1 cellular context compared by ENCODE assay signal in the genomic region with DNA sequence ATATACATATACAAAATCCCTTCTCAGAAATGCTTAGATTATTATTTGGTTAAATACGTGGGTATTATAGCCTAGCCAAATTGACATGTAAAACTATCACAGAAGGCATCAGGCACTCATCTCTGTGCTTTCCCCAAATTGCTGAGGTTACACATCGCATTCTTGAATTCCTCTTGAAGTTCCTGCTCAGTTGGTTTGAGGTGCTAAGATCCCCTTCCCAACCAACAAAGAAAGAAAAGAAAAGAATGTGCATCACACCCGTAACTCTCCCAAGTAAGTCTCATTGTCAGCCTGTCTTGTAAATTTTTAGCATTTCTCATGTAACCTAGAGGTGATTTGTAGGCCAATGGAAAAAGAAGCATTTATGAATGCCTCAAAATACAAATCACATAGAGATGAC.
TF ChIP-seq lines count a peak whose summit lies in the region.

No MANE protein-coding gene starts in this region.

TF ChIP-seq in GM23338, 12 proteins besides CTCF, POLR2A, EP300 and RAD21 (continued from another document):
- TF ChIP-seq, protein P1, sequence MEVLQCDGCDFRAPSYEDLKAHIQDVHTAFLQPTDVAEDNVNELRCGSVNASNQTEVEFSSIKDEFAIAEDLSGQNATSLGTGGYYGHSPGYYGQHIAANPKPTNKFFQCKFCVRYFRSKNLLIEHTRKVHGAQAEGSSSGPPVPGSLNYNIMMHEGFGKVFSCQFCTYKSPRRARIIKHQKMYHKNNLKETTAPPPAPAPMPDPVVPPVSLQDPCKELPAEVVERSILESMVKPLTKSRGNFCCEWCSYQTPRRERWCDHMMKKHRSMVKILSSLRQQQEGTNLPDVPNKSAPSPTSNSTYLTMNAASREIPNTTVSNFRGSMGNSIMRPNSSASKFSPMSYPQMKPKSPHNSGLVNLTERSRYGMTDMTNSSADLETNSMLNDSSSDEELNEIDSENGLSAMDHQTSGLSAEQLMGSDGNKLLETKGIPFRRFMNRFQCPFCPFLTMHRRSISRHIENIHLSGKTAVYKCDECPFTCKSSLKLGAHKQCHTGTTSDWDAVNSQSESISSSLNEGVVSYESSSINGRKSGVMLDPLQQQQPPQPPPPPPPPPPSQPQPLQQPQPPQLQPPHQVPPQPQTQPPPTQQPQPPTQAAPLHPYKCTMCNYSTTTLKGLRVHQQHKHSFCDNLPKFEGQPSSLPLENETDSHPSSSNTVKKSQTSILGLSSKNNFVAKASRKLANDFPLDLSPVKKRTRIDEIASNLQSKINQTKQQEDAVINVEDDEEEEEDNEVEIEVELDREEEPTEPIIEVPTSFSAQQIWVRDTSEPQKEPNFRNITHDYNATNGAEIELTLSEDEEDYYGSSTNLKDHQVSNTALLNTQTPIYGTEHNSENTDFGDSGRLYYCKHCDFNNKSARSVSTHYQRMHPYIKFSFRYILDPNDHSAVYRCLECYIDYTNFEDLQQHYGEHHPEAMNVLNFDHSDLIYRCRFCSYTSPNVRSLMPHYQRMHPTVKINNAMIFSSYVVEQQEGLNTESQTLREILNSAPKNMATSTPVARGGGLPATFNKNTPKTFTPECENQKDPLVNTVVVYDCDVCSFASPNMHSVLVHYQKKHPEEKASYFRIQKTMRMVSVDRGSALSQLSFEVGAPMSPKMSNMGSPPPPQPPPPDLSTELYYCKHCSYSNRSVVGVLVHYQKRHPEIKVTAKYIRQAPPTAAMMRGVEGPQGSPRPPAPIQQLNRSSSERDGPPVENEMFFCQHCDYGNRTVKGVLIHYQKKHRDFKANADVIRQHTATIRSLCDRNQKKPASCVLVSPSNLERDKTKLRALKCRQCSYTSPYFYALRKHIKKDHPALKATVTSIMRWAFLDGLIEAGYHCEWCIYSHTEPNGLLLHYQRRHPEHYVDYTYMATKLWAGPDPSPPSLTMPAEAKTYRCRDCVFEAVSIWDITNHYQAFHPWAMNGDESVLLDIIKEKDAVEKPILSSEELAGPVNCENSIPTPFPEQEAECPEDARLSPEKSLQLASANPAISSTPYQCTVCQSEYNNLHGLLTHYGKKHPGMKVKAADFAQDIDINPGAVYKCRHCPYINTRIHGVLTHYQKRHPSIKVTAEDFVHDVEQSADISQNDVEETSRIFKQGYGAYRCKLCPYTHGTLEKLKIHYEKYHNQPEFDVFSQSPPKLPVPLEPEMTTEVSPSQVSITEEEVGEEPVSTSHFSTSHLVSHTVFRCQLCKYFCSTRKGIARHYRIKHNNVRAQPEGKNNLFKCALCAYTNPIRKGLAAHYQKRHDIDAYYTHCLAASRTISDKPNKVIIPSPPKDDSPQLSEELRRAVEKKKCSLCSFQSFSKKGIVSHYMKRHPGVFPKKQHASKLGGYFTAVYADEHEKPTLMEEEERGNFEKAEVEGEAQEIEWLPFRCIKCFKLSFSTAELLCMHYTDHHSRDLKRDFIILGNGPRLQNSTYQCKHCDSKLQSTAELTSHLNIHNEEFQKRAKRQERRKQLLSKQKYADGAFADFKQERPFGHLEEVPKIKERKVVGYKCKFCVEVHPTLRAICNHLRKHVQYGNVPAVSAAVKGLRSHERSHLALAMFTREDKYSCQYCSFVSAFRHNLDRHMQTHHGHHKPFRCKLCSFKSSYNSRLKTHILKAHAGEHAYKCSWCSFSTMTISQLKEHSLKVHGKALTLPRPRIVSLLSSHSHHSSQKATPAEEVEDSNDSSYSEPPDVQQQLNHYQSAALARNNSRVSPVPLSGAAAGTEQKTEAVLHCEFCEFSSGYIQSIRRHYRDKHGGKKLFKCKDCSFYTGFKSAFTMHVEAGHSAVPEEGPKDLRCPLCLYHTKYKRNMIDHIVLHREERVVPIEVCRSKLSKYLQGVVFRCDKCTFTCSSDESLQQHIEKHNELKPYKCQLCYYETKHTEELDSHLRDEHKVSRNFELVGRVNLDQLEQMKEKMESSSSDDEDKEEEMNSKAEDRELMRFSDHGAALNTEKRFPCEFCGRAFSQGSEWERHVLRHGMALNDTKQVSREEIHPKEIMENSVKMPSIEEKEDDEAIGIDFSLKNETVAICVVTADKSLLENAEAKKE (CRISPR knock-in tag; IDR thresholded peaks at IDR 0.05) = peak; percentile 84
- TF ChIP-seq JUNB (IDR thresholded peaks at IDR 0.05; ENCODE audit: unreplicated experiment) = no peak
- TF ChIP-seq ZNF331 (CRISPR knock-in tag; IDR thresholded peaks at IDR 0.05; ENCODE audit: low read depth) = no peak
TF ChIP-seq in GM23338: peak in this region for 1.
